Comparison of ENCODE assay signal across 27 cellular contexts in the genomic region with DNA sequence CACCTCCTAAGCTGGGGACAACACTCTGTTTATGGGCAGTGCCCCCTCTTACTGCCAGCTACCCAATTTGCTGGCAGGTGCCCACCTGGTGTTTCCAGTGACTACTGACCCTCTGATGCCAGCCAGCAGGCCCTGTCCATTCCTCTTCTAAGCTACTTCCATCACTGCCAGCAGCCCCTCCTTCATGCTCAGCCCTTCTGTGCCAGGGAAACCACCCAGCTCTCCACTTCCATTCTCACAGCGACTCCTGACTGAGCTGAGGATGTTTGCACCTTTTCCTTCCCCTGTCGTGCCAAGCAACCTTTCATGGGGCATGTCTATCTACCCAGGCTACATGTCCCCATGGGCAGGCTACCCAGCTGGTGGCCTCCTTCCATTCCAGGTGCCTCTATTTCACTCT. TPM values are rescaled to one million over a fixed set of nuclear protein-coding genes. Genes with fewer than 3 reads are reported as not detected.
"Had no signal": no experiment of that assay in that cellular context is flagged by ENCODE, and none has a peak within 500 bp of the region (broad histone marks: within the 10 kb centered on the region; RNA-seq: fewer than 3 reads in every experiment).

No MANE protein-coding gene starts in this region.

- H3K9me3 ChIP-seq: MG63, SJSA1 had no signal

- H3K27me3 ChIP-seq: MG63, SJSA1 had no signal

- DNase-seq: IMR-90, Karpas-422, KG1, MG63, NCI-H1092, NCI-H1105 treated with DMSO at 0.1 percent for 48 hours, NCI-H1417 treated with DMSO at 0.1 percent for 48 hours, NCI-H146, NCI-H1694 treated with DMSO at 0.1 percent for 48 hours, NCI-H1930, NCI-H2081, NCI-H2107, NCI-H2171, NCI-H226, NCI-H446, NCI-H510A, NCI-H524 treated with DMSO at 0.1 percent for 48 hours, NCI-H69, NCI-H774, Right ventricle myocardium superior, RPMI8226, SIG-M5, SW 1271 had no signal

- ATAC-seq: HepG2 had no signal

- H3K36me3 ChIP-seq: MG63, SJSA1 had no signal

- H3K4me1 ChIP-seq: SJSA1 had no signal

- H3K27ac ChIP-seq: SJSA1, SK-N-MC had no signal

- H3K4me3 ChIP-seq: MG63, SJSA1, SK-N-MC had no signal

RNA-seq across cellular contexts. Expression of a gene that starts 24.0 kb away (rescaled TPM):
- total RNA-seq: HepG2, HT1080, SJSA1 had no signal
- polyA plus RNA-seq: HepG2 had no signal
